In the genomic region with DNA sequence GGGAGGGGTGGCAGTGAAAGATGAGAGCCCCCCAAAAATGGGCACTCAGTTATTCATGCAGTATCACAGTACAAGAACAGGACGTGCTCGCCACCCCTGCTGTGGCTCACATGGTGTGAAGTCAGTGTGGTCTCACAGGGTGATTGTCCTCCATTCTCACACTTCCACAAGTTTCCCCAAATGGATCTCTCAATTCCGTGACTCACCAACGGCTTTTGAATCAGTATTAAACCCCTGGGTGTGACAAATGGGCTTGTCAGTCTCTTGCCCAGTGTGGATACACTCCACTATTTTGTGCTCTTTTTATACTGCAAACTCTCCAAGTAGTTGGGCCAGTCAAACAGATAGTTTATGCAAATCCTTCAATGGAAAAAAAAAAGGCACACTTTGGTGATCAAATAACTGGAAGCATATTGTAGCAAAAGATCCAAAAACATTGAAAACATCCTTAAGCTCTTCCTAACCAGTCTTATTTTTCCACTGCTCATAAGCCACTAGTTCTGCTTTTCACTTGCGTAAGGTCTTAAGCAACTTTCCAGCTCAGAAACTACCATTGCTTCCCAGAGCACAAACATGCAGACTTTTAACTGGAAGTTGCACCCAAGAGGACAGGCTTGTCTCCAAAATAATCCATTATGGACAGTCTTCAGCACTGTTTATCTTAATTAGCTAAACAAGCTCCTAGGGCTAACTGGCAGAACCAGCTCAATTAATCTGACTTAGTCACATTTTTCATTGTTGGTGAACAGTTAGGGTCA, we compare ENCODE assay signal across 13 cellular contexts.
DNase-seq lines count a peak whose midpoint lies in the region; ATAC-seq, FAIRE-seq and TF ChIP-seq lines count a peak whose summit lies in the region.
"Had no signal": no experiment of that assay in that cellular context is flagged by ENCODE, and none has a peak within 500 bp of the region (broad histone marks: within the 10 kb centered on the region; RNA-seq: fewer than 3 reads in every experiment).

No MANE protein-coding gene starts in this region.

- peak overlapping the region; percentile 44 for H2AFZ ChIP-seq in Loucy (ENCODE audit: low read length)

- ATAC-seq in HG02840 (IDR thresholded peaks at IDR 0.05; ENCODE audit: low FRiP score, unreplicated experiment), result no peak
- ATAC-seq: CD8-positive, alpha-beta T cell had no signal

- H3K27me3 Mint-ChIP-seq in mesothelial cell of epicardium (ENCODE audit: low read depth) (no peaks in the 10 kb centered on the region), progenitor cell of endocrine pancreas (no peaks in the 10 kb centered on the region)
- H3K27me3 Mint-ChIP-seq: central memory CD8-positive, alpha-beta T cell had no signal

- H3K4me2 ChIP-seq in Loucy (ENCODE audit: low read depth, low read length, poor library complexity, severe bottlenecking), result no peak overlapping the region

- H3K36me3 ChIP-seq in Loucy (ENCODE audit: insufficient read depth, low read length) (no peaks in the 10 kb centered on the region), bronchial epithelial cell (ENCODE audit: control insufficient read depth, insufficient read depth, low read length) (no peaks in the 10 kb centered on the region)

- peaks cover 44% of the 10 kb centered on the region for H3K4me1 Mint-ChIP-seq in mesothelial cell of epicardium
- H3K4me1 Mint-ChIP-seq in progenitor cell of endocrine pancreas (ENCODE audit: low read depth), result peaks cover 5% of the 10 kb centered on the region

- H3K9ac ChIP-seq in Loucy (ENCODE audit: low read depth, low read length, poor library complexity, severe bottlenecking), result no peak overlapping the region

- H3K27me3 ChIP-seq in Loucy (ENCODE audit: insufficient read depth, low read length, poor library complexity, severe bottlenecking) (no peaks in the 10 kb centered on the region), bronchial epithelial cell (ENCODE audit: control insufficient read depth, insufficient read depth, low read length) (no peaks in the 10 kb centered on the region)

- H3K9me3 ChIP-seq in Loucy (ENCODE audit: insufficient read depth, low read depth, low read length), result no peaks in the 10 kb centered on the region

- H3K4me3 Mint-ChIP-seq in mesothelial cell of epicardium, result no peak overlapping the region
- H3K4me3 Mint-ChIP-seq in progenitor cell of endocrine pancreas (ENCODE audit: low read depth), result no peak overlapping the region
- H3K4me3 Mint-ChIP-seq: CD8-positive, alpha-beta T cell; central memory CD8-positive, alpha-beta T cell had no signal

- peak; percentile 95 to 96 for DNase-seq in AML-193 (lab: John Stamatoyannopoulos, UW)
- DNase-seq in bronchial epithelial cell (ENCODE audit: low read depth), result peak; percentile 22
- no peak for DNase-seq in mesothelial cell of epicardium (ENCODE audit: low spot score in 2 of 2, unreplicated experiment in 2 of 2)
- no peak for DNase-seq in progenitor cell of endocrine pancreas (ENCODE audit: low spot score, unreplicated experiment)
- DNase-seq in cerebellar nuclear complex (lab: John Stamatoyannopoulos, UW), result no peak
- no peak for DNase-seq in DMS114 treated with DMSO at 0.1 percent for 48 hours (lab: John Stamatoyannopoulos, UW; ENCODE audit: unreplicated experiment)
- DNase-seq: activated CD8-positive, alpha-beta memory T cell treated with anti-CD3 and anti-CD28 coated beads, Interleukin-2, amount 50 U/mL, for 48 hours; CD8-positive, alpha-beta T cell; posterior cingulate gyrus; T-helper 1 cell had no signal

- no peaks in the 10 kb centered on the region for H3K36me3 Mint-ChIP-seq in mesothelial cell of epicardium
- H3K36me3 Mint-ChIP-seq in progenitor cell of endocrine pancreas (ENCODE audit: insufficient read depth), result no peaks in the 10 kb centered on the region
- H3K36me3 Mint-ChIP-seq: CD8-positive, alpha-beta T cell had no signal

- H3K27ac Mint-ChIP-seq in mesothelial cell of epicardium (peak overlapping the region; percentile 49), progenitor cell of endocrine pancreas (no peak overlapping the region)
- H3K27ac Mint-ChIP-seq: CD8-positive, alpha-beta T cell had no signal

- H3K79me2 ChIP-seq in Loucy (ENCODE audit: insufficient read depth, low read length), result no peaks in the 10 kb centered on the region

- no peaks in the 10 kb centered on the region for H3K9me3 Mint-ChIP-seq in mesothelial cell of epicardium
- no peaks in the 10 kb centered on the region for H3K9me3 Mint-ChIP-seq in progenitor cell of endocrine pancreas (ENCODE audit: low read depth)
- H3K9me3 Mint-ChIP-seq: CD8-positive, alpha-beta T cell; central memory CD8-positive, alpha-beta T cell had no signal

- no peaks in the 10 kb centered on the region for H3K4me1 ChIP-seq in Loucy (ENCODE audit: insufficient read depth, low read length, poor library complexity, severe bottlenecking)

- H4K20me1 ChIP-seq in Loucy (ENCODE audit: insufficient read depth, low read length, poor library complexity, severe bottlenecking), result no peaks in the 10 kb centered on the region

- H3K9me2 ChIP-seq in Loucy (replicated peaks; ENCODE audit: low read depth, low read length), result no peaks in the 10 kb centered on the region

- TF ChIP-seq CTCF in Loucy (conservative IDR thresholded peaks at IDR 0.05; ENCODE audit: low read length), result no peak
- no peak for TF ChIP-seq CTCF in bronchial epithelial cell (IDR thresholded peaks at IDR 0.05; ENCODE audit: insufficient read depth, low read length, severe bottlenecking)
- TF ChIP-seq CTCF in mesothelial cell of epicardium (IDR thresholded peaks at IDR 0.05; ENCODE audit: unreplicated experiment), result no peak
- no peak for TF ChIP-seq CTCF in progenitor cell of endocrine pancreas (IDR thresholded peaks at IDR 0.05; ENCODE audit: unreplicated experiment)

- no peaks in the 10 kb centered on the region for H3F3A ChIP-seq in Loucy (ENCODE audit: low read depth)

- H3K4me3 ChIP-seq in Loucy (ENCODE audit: low read length, poor library complexity, severe bottlenecking) (no peak overlapping the region), bronchial epithelial cell (ENCODE audit: low read depth, low read length) (no peak overlapping the region)

- no peak for FAIRE-seq in bronchial epithelial cell (lab: Jason Lieb, UNC)

Comparison
In these comparisons a context has a peak if more than half of its experiments do, and no peak if none do; other contexts are left out.
1. DNase-seq: peak in AML-193 (2 of 2) and bronchial epithelial cell (single experiment); none in mesothelial cell of epicardium (0 of 2), progenitor cell of endocrine pancreas (single experiment), cerebellar nuclear complex (0 of 2) and DMS114 treated with DMSO at 0.1 percent for 48 hours (single experiment).